In genomic region chr1:84298688-84299535, GRCh38 we compare ENCODE assay signal across 8 cellular contexts. TPM values are rescaled to one million over a fixed set of nuclear protein-coding genes. Genes with fewer than 3 reads are reported as not detected.
DNase-seq lines count a peak whose midpoint lies in the region; ATAC-seq and TF ChIP-seq lines count a peak whose summit lies in the region.

No MANE protein-coding gene starts in this region.

- peaks cover 0 to 5% of the 10 kb centered on the region in 2 donors for H3K36me3 Mint-ChIP-seq in stimulated activated naive B cell treated with anti-CD40 and anti-IgM and Interleukin-4, amounts not matched to agents 10 μg/mL and 1 μg/mL and 100 μg/mL, for 72 hours

- 1 to 2% methylated on average over 50 of the region's 50 CpGs for WGBS in lung, 2 donors

- H3K27me3 ChIP-seq in lung (ENCODE audit: control insufficient read depth, insufficient read depth): no peaks in the 10 kb centered on the region

- TF ChIP-seq CTCF in lung (IDR thresholded peaks at IDR 0.05; ENCODE audit: control extremely low read depth, extremely low read depth): no peak

- H3K9me3 ChIP-seq in lung (ENCODE audit: control insufficient read depth in 2 of 2, insufficient read depth in 1 of 2, low read length in 1 of 2): no peaks in the 10 kb centered on the region

- peak; percentile 8 for DNase-seq in activated CD4-positive, alpha-beta T cell treated with anti-CD3 and anti-CD28 coated beads for 1 hour
- no peak for DNase-seq in activated CD4-positive, alpha-beta T cell treated with anti-CD3 and anti-CD28 coated beads for 4 hours
- peak; percentile 51 for DNase-seq in MV-4-11 (lab: John Stamatoyannopoulos, UW)
- DNase-seq in activated CD4-positive, alpha-beta T cell treated with anti-CD3 and anti-CD28 coated beads for 24 hours (ENCODE audit: low read depth in 2 of 2): peak; percentile 8 to 14
- peak; percentile 26 for DNase-seq in effector CD8-positive, alpha-beta T cell (lab: John Stamatoyannopoulos, UW)
- peak; percentile 31 for DNase-seq in lung (ENCODE audit: low spot score)
- peak; percentile 16 for DNase-seq in stimulated activated naive B cell treated with anti-CD40 and anti-IgM and Interleukin-4, amounts not matched to agents 10 μg/mL and 1 μg/mL and 100 μg/mL, for 72 hours

- peaks cover 12 to 30% of the 10 kb centered on the region in 2 donors for H3K4me1 Mint-ChIP-seq in stimulated activated naive B cell treated with anti-CD40 and anti-IgM and Interleukin-4, amounts not matched to agents 10 μg/mL and 1 μg/mL and 100 μg/mL, for 72 hours

- peaks cover 0 to 1% of the 10 kb centered on the region in 2 donors for H3K9me3 Mint-ChIP-seq in stimulated activated naive B cell treated with anti-CD40 and anti-IgM and Interleukin-4, amounts not matched to agents 10 μg/mL and 1 μg/mL and 100 μg/mL, for 72 hours

- peak overlapping the region; percentile 94 for H3K27ac Mint-ChIP-seq in stimulated activated naive B cell treated with anti-CD40 and anti-IgM and Interleukin-4, amounts not matched to agents 10 μg/mL and 1 μg/mL and 100 μg/mL, for 72 hours

- no peaks in the 10 kb centered on the region for H3K36me3 ChIP-seq in lung (ENCODE audit: control insufficient read depth in 2 of 2, insufficient read depth in 2 of 2, low read length in 2 of 2)

- H3K4me3 Mint-ChIP-seq in stimulated activated naive B cell treated with anti-CD40 and anti-IgM and Interleukin-4, amounts not matched to agents 10 μg/mL and 1 μg/mL and 100 μg/mL, for 72 hours: peak overlapping the region; percentile 95 to 97

- H3K4me1 ChIP-seq in lung (ENCODE audit: control insufficient read depth in 2 of 2, insufficient read depth in 2 of 2, low read length in 2 of 2): peaks cover 3 to 20% of the 10 kb centered on the region in 2 donors

- peak overlapping the region; percentile 90 to 94 for H3K27ac ChIP-seq in lung (ENCODE audit: low read depth in 1 of 2, low read length in 1 of 2)

- ATAC-seq in HG02623 (IDR thresholded peaks at IDR 0.05; ENCODE audit: unreplicated experiment) (peak; percentile 31), lung (ENCODE audit: insufficient read depth, low FRiP score) (peak; percentile 16)
- peak; percentile 61 to 67 for ATAC-seq in stimulated activated naive B cell treated with anti-CD40 and anti-IgM and Interleukin-4, amounts not matched to agents 10 μg/mL and 1 μg/mL and 100 μg/mL, for 72 hours (replicated peaks)

- peak overlapping the region; percentile 74 for H3K4me3 ChIP-seq in lung

- H3K27me3 Mint-ChIP-seq in stimulated activated naive B cell treated with anti-CD40 and anti-IgM and Interleukin-4, amounts not matched to agents 10 μg/mL and 1 μg/mL and 100 μg/mL, for 72 hours: peaks cover 0 to 5% of the 10 kb centered on the region in 2 donors

RNA-seq across cellular contexts. Expression of gene SAMD13, which starts 2.6 kb away (rescaled TPM):
- total RNA-seq in lung: 1 to 10 TPM in 1 of 2 donors, under 1 TPM in 1; 0.89 to 3.4 TPM
- polyA plus RNA-seq in lung: under 1 TPM; 0.30 to 0.41 TPM

Comparison
In these comparisons a context has a peak if more than half of its experiments do, and no peak if none do; other contexts are left out.
1. DNase-seq: peak in activated CD4-positive, alpha-beta T cell treated with anti-CD3 and anti-CD28 coated beads for 1 hour (single experiment), MV-4-11 (single experiment), activated CD4-positive, alpha-beta T cell treated with anti-CD3 and anti-CD28 coated beads for 24 hours (2 of 2), effector CD8-positive, alpha-beta T cell (single experiment), lung (single experiment) and stimulated activated naive B cell treated with anti-CD40 and anti-IgM and Interleukin-4, amounts not matched to agents 10 μg/mL and 1 μg/mL and 100 μg/mL, for 72 hours (single experiment); none in activated CD4-positive, alpha-beta T cell treated with anti-CD3 and anti-CD28 coated beads for 4 hours (0 of 2).
2. Peak in every context shown above with its lines, with median percentiles within 50 percentile points of each other: ATAC-seq.